Comparison of ENCODE assay signal across 20 cellular contexts in the genomic region with DNA sequence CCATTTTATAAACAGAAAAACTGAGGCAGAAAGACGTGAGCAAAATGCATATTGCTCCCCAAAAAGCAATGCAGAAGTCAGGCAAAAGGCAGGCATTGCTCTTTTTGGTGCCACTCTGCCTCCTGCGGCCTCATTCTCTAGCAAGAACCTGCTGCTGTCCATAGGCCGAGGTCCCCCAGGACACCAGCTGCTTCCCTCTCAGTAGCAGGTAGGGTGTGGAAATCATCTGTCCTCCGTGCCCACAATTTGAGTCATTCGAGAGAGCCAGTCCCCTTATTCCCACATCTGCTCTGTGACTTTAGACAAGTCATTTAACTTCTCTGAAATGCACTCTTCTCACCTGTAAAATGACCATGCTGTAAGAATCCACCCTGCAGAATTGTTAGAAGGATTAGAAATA. TPM values are rescaled to one million over a fixed set of nuclear protein-coding genes. Genes with fewer than 3 reads are reported as not detected.
"Had no signal": no experiment of that assay in that cellular context is flagged by ENCODE, and none has a peak within 500 bp of the region (broad histone marks: within the 10 kb centered on the region; RNA-seq: fewer than 3 reads in every experiment).

No MANE protein-coding gene starts in this region.

- H3K27ac Mint-ChIP-seq: activated CD4-positive, alpha-beta T cell treated with anti-CD3 and anti-CD28 coated beads, Interleukin-2, amount 10 ng/mL, durations not matched to agents 7 days and 5 days; activated CD8-positive, alpha-beta memory T cell treated with anti-CD3 and anti-CD28 coated beads, Interleukin-2, amount 10 ng/mL, durations not matched to agents 7 days and 5 days; activated CD8-positive, alpha-beta T cell treated with anti-CD3 and anti-CD28 coated beads for 36 hours; activated naive CD4-positive, alpha-beta T cell treated with anti-CD3 and anti-CD28 coated beads, Interleukin-2, amount 10 ng/mL, durations not matched to agents 7 days and 5 days had no signal

- H3K4me3 Mint-ChIP-seq: activated CD4-positive, alpha-beta T cell treated with anti-CD3 and anti-CD28 coated beads, Interleukin-2, amount 10 ng/mL, durations not matched to agents 7 days and 5 days; activated CD8-positive, alpha-beta memory T cell treated with anti-CD3 and anti-CD28 coated beads, Interleukin-2, amount 10 ng/mL, durations not matched to agents 7 days and 5 days; activated CD8-positive, alpha-beta T cell treated with anti-CD3 and anti-CD28 coated beads for 36 hours; activated naive CD4-positive, alpha-beta T cell treated with anti-CD3 and anti-CD28 coated beads, Interleukin-2, amount 10 ng/mL, durations not matched to agents 7 days and 5 days; endodermal cell; nephron had no signal

- H3K4me3 ChIP-seq: sigmoid colon, spleen, thoracic aorta, upper lobe of left lung had no signal

- H3K9me3 Mint-ChIP-seq: activated CD4-positive, alpha-beta T cell treated with anti-CD3 and anti-CD28 coated beads, Interleukin-2, amount 10 ng/mL, durations not matched to agents 7 days and 5 days; activated CD8-positive, alpha-beta T cell treated with anti-CD3 and anti-CD28 coated beads for 36 hours; activated naive CD4-positive, alpha-beta T cell treated with anti-CD3 and anti-CD28 coated beads, Interleukin-2, amount 10 ng/mL, durations not matched to agents 7 days and 5 days had no signal

- DNase-seq: activated CD4-positive, alpha-beta T cell treated with anti-CD3 and anti-CD28 coated beads, Interleukin-2, amount 10 ng/mL, durations not matched to agents 7 days and 5 days; activated CD8-positive, alpha-beta memory T cell treated with anti-CD3 and anti-CD28 coated beads, Interleukin-2, amount 10 ng/mL, durations not matched to agents 7 days and 5 days; activated CD8-positive, alpha-beta T cell treated with anti-CD3 and anti-CD28 coated beads for 36 hours; activated effector memory CD4-positive, alpha-beta T cell treated with anti-CD3 and anti-CD28 coated beads, Interleukin-2, amount 50 U/mL, for 16 hours; activated naive CD4-positive, alpha-beta T cell treated with anti-CD3 and anti-CD28 coated beads, Interleukin-2, amount 10 ng/mL, durations not matched to agents 7 days and 5 days; activated T-cell treated with anti-CD3 and anti-CD28 coated beads for 4 hours; amygdala; cortex of kidney; endodermal cell; foreskin fibroblast; kidney; sigmoid colon; spleen; stimulated activated CD4-positive, alpha-beta T cell treated with anti-CD3 and anti-CD28 coated beads, Interleukin-4, amount 100 ng/mL, for 1 hour; stimulated activated naive CD4-positive, alpha-beta T cell treated with Interleukin-2 at 50 U/mL for 16 hours; upper lobe of left lung had no signal

- H3K9me3 ChIP-seq: sigmoid colon, thoracic aorta, upper lobe of left lung had no signal

- ATAC-seq: activated CD4-positive, CD25-positive, alpha-beta regulatory T cell treated with anti-CD3 and anti-CD28 coated beads, Interleukin-2, amount 50 U/mL, for 24 hours; activated CD8-positive, alpha-beta memory T cell treated with anti-CD3 and anti-CD28 coated beads, Interleukin-2, amount 10 ng/mL, durations not matched to agents 7 days and 5 days; activated CD8-positive, alpha-beta T cell treated with anti-CD3 and anti-CD28 coated beads for 36 hours had no signal

- H3K36me3 ChIP-seq: sigmoid colon, spleen, thoracic aorta, upper lobe of left lung had no signal

- H3K36me3 Mint-ChIP-seq: activated CD8-positive, alpha-beta memory T cell treated with anti-CD3 and anti-CD28 coated beads, Interleukin-2, amount 10 ng/mL, durations not matched to agents 7 days and 5 days; activated naive CD4-positive, alpha-beta T cell treated with anti-CD3 and anti-CD28 coated beads, Interleukin-2, amount 10 ng/mL, durations not matched to agents 7 days and 5 days had no signal

- H3K4me1 Mint-ChIP-seq: activated naive CD4-positive, alpha-beta T cell treated with anti-CD3 and anti-CD28 coated beads, Interleukin-2, amount 10 ng/mL, durations not matched to agents 7 days and 5 days had no signal

- H3K4me1 ChIP-seq: sigmoid colon had no signal

- H3K27ac ChIP-seq: spleen, thoracic aorta, VCaP had no signal

- H3K27me3 ChIP-seq: sigmoid colon, spleen, upper lobe of left lung had no signal

RNA-seq across cellular contexts. Expression of gene TNFRSF19, which starts 50.0 kb away (rescaled TPM):
- total RNA-seq: activated CD8-positive, alpha-beta T cell treated with anti-CD3 and anti-CD28 coated beads for 36 hours had no signal
